1 cellular context compared by ENCODE assay signal in the genomic region with DNA sequence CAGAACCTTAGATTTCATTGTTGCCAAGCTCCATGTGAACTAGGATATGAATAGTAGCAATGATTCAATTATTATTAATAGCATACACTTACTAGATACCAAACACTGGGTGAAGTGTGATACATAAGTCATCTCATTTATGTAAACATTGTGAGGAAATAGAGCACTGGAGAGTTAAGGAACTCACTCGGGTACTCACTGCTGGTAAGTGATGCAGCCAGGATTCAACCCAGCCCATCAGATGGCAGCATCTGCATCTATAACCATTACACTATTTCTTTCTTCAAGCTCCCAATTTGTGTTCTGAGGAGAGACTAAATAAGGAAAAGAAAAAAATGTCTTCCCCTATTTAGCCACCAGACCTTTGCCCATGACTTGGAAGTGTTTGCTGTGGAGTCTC.
TF ChIP-seq lines count a peak whose summit lies in the region.

No MANE protein-coding gene starts in this region.

TF ChIP-seq in K562, 482 proteins besides CTCF, POLR2A, EP300 and RAD21:
- TF ChIP-seq HMG20A (CRISPR knock-in tag; conservative IDR thresholded peaks at IDR 0.05) (no peak), MED1 (CRISPR knock-in tag; IDR thresholded peaks at IDR 0.05; ENCODE audit: borderline replicate concordance) (no peak), POLR2AphosphoS5 (IDR thresholded peaks at IDR 0.05; ENCODE audit: control insufficient read depth, insufficient read depth, low read depth, low read length) (no peak), XRCC3 (IDR thresholded peaks at IDR 0.05) (no peak), ZNF445 (CRISPR knock-in tag; IDR thresholded peaks at IDR 0.05; ENCODE audit: low read depth) (no peak), EHMT2 (IDR thresholded peaks at IDR 0.05) (no peak), PHB2 (IDR thresholded peaks at IDR 0.05; ENCODE audit: low read depth) (no peak), POLR3A (IDR thresholded peaks at IDR 0.05; ENCODE audit: borderline replicate concordance, extremely low read depth, insufficient read depth, insufficient read length) (no peak), ETS2 (tag; IDR thresholded peaks at IDR 0.05; ENCODE audit: borderline replicate concordance, poor library complexity, severe bottlenecking) (no peak), SUPT5H (IDR thresholded peaks at IDR 0.05) (no peak), TAF15 (IDR thresholded peaks at IDR 0.05; ENCODE audit: low read depth, low read length) (no peak), FOXK2 (conservative IDR thresholded peaks at IDR 0.05 in 1 of 2, IDR thresholded peaks at IDR 0.05 in 1 of 2; ENCODE audit: low read depth in 2 of 2) (no peak), NR2C1 (IDR thresholded peaks at IDR 0.05) (no peak), NR2C1 (tag; IDR thresholded peaks at IDR 0.05) (no peak), HCFC1 (IDR thresholded peaks at IDR 0.05; ENCODE audit: low read depth, low read length) (no peak), KLF6 (CRISPR knock-in tag; IDR thresholded peaks at IDR 0.05; ENCODE audit: borderline replicate concordance) (no peak), MAFK (IDR thresholded peaks at IDR 0.05; ENCODE audit: low read length) (no peak), ATF1 (CRISPR knock-in tag; IDR thresholded peaks at IDR 0.05) (no peak), ATF1 (tag; IDR thresholded peaks at IDR 0.05) (no peak)
- TF ChIP-seq, protein P1, sequence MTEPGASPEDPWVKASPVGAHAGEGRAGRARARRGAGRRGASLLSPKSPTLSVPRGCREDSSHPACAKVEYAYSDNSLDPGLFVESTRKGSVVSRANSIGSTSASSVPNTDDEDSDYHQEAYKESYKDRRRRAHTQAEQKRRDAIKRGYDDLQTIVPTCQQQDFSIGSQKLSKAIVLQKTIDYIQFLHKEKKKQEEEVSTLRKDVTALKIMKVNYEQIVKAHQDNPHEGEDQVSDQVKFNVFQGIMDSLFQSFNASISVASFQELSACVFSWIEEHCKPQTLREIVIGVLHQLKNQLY (CRISPR knock-in tag; conservative IDR thresholded peaks at IDR 0.05) = no peak
- TF ChIP-seq, protein P2, sequence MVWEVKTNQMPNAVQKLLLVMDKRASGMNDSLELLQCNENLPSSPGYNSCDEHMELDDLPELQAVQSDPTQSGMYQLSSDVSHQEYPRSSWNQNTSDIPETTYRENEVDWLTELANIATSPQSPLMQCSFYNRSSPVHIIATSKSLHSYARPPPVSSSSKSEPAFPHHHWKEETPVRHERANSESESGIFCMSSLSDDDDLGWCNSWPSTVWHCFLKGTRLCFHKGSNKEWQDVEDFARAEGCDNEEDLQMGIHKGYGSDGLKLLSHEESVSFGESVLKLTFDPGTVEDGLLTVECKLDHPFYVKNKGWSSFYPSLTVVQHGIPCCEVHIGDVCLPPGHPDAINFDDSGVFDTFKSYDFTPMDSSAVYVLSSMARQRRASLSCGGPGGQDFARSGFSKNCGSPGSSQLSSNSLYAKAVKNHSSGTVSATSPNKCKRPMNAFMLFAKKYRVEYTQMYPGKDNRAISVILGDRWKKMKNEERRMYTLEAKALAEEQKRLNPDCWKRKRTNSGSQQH (CRISPR knock-in tag; IDR thresholded peaks at IDR 0.05) = no peak
- TF ChIP-seq, protein P3, sequence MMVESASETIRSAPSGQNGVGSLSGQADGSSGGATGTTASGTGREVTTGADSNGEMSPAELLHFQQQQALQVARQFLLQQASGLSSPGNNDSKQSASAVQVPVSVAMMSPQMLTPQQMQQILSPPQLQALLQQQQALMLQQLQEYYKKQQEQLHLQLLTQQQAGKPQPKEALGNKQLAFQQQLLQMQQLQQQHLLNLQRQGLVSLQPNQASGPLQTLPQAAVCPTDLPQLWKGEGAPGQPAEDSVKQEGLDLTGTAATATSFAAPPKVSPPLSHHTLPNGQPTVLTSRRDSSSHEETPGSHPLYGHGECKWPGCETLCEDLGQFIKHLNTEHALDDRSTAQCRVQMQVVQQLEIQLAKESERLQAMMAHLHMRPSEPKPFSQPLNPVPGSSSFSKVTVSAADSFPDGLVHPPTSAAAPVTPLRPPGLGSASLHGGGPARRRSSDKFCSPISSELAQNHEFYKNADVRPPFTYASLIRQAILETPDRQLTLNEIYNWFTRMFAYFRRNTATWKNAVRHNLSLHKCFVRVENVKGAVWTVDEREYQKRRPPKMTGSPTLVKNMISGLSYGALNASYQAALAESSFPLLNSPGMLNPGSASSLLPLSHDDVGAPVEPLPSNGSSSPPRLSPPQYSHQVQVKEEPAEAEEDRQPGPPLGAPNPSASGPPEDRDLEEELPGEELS (CRISPR knock-in tag; IDR thresholded peaks at IDR 0.05; ENCODE audit: borderline replicate concordance) = no peak
